ENCODE assay signal across 8 cellular contexts in the genomic region with DNA sequence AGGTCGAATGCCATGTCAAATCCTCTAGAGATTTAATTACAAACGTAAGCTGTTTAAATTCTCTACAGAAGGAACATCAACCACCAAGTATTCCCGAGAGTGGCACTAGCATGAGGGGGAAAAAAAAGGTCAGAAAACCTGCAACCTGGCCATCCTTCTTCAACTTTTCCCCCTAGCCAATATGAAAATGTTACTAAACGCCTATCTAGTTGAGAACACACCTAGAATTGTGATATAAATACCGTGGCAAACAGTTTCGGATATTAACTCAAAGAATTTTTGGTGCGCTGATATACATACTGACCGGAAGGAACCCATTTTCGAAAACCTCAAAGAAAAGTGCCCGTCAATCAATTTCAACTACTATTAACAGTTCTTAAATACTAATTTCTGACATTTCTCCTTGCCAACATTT. TPM values are rescaled to one million over a fixed set of nuclear protein-coding genes. Genes with fewer than 3 reads are reported as not detected.
A peak's percentile ranks its signal among the peaks of the same experiment; 100 is the strongest.
DNase-seq lines count a peak whose midpoint lies in the region; ATAC-seq, FAIRE-seq and TF ChIP-seq lines count a peak whose summit lies in the region.

No MANE protein-coding gene starts in this region.

- 2% methylated on average over 10 of the region's 10 CpGs for WGBS in K562 (ENCODE audit: insufficient coverage, low coverage, missing lambda C conversion rate)
- 4 to 5% methylated on average over 5 to 7 of the region's 10 CpGs for WGBS in mesodermal cell (ENCODE audit: insufficient coverage in 2 of 2), 2 experiments

- ATAC-seq in K562 = no peak

- peaks cover 53% of the 10 kb centered on the region for H4K20me1 ChIP-seq in K562 (replicated peaks; ENCODE audit: control insufficient read depth, insufficient read depth, low read length)

- intact Hi-C loops in K562 (cut with micrococcal nuclease) = loop anchor here (5.0 to 10.0 kb wide), 3 partner anchors 40 to 115 kb away; a partner anchor contains a TSS

- BruUV-seq in K562 (replicated peaks; lab: Mats Ljungman, UMichigan) = no TSS peak

- H3K4me3 ChIP-seq in ACC112 (ENCODE audit: low read depth, low read length) = peak overlapping the region; percentile 93
- peak overlapping the region; percentile 96 for H3K4me3 ChIP-seq in HUES48 (ENCODE audit: low read depth, low read length)
- peak overlapping the region; percentile 71 for H3K4me3 ChIP-seq in K562
- H3K4me3 ChIP-seq in mesodermal cell (ENCODE audit: extremely low read depth, insufficient read depth, low read length, poor library complexity, severe bottlenecking) = peak overlapping the region; percentile 98

- no peak for DNase-seq in K562 (ENCODE audit: extremely low read depth in 1 of 4, low spot score in 3 of 4)
- DNase-seq in NK-92 treated with Interleukin-12 subunit alpha and Interleukin-12 subunit beta, amount 100 ng/mL, for 24 hours (lab: John Stamatoyannopoulos, UW) = no peak
- DNase-seq in SK-N-DZ (ENCODE audit: low spot score) = no peak
- DNase-seq in NCI-H1436 treated with DMSO at 0.1 percent for 48 hours (lab: John Stamatoyannopoulos, UW) = no peak
- no peak for DNase-seq in dedifferentiated amniotic fluid mesenchymal stem cell (ENCODE audit: extremely low spot score)

- POLR2A ChIA-PET in K562 (lab: Yijun Ruan, JAX) = interaction anchor here (0.5 to 6.0 kb wide), 7 partner anchors 8 to 81 kb away, joined by 3 to 58 read pairs (median 5); no protein-coding TSS in a partner anchor

- no peak for FAIRE-seq in K562 (lab: Jason Lieb, UNC)

- no peak for TF ChIP-seq EP300 in K562 (IDR thresholded peaks at IDR 0.05; ENCODE audit: low read length)

- in situ Hi-C loops in K562 (cut with MboI) = no loop called here

- CTCF ChIA-PET in K562 (lab: Yijun Ruan, JAX; ENCODE audit: low intra/inter-chr PET ratio) = no interaction called here

- H3K27ac ChIP-seq in ACC112 (ENCODE audit: low read depth, low read length) (peak overlapping the region; percentile 77), HUES48 (ENCODE audit: low read depth, low read length) (no peak overlapping the region), K562 (ENCODE audit: extremely low read depth, low read depth, low read length) (peak overlapping the region; percentile 96), mesodermal cell (ENCODE audit: low read depth, low read length, severe bottlenecking) (peak overlapping the region; percentile 51)

- H2AFZ ChIP-seq in ACC112 (ENCODE audit: low read length, unreplicated experiment) (no peak overlapping the region), K562 (ENCODE audit: low read depth, low read length) (no peak overlapping the region)

- TF ChIP-seq CTCF in K562 (IDR thresholded peaks at IDR 0.05 in 2 of 3, conservative IDR thresholded peaks at IDR 0.05 in 1 of 3; ENCODE audit: insufficient read depth in 2 of 3, low read depth in 1 of 3, low read length in 3 of 3) = no peak

- no peaks in the 10 kb centered on the region for H3K9me1 ChIP-seq in K562 (ENCODE audit: control insufficient read depth, insufficient read depth, low read length)

- 0 out of 2 replicates have a peak, but pooled peaks have one; percentile 20 for TF ChIP-seq POLR2A in K562 (conservative IDR thresholded peaks at IDR 0.05)

- no peak for TF ChIP-seq RAD21 in K562 (CRISPR knock-in tag; conservative IDR thresholded peaks at IDR 0.05 in 1 of 2, IDR thresholded peaks at IDR 0.05 in 1 of 2)

- H3K9me3 ChIP-seq in HUES48 (ENCODE audit: control insufficient read depth, insufficient read depth, low read length) (no peaks in the 10 kb centered on the region), K562 (replicated peaks; ENCODE audit: control insufficient read depth, insufficient read depth, low read depth, low read length) (no peaks in the 10 kb centered on the region), mesodermal cell (ENCODE audit: control insufficient read depth, low read length) (no peaks in the 10 kb centered on the region)

- H3K79me2 ChIP-seq in ACC112 (ENCODE audit: control insufficient read depth, insufficient read depth, low read length, unreplicated experiment) (peaks cover 67% of the 10 kb centered on the region), K562 (ENCODE audit: control insufficient read depth, insufficient read depth, low read length) (peaks cover 71% of the 10 kb centered on the region)

- H3K4me1 ChIP-seq in ACC112 (ENCODE audit: control insufficient read depth, insufficient read depth, low read length, unreplicated experiment) = peaks cover 35% of the 10 kb centered on the region
- peaks cover 34% of the 10 kb centered on the region for H3K4me1 ChIP-seq in HUES48 (ENCODE audit: control insufficient read depth, insufficient read depth, low read length)
- H3K4me1 ChIP-seq in K562 (replicated peaks in 1 of 2; ENCODE audit: control insufficient read depth in 2 of 2, insufficient read depth in 2 of 2, low read length in 2 of 2) = peaks cover 16 to 24% of the 10 kb centered on the region in 2 experiments
- H3K4me1 ChIP-seq in mesodermal cell (ENCODE audit: control insufficient read depth, insufficient read depth, low read length, poor library complexity, severe bottlenecking) = peaks cover 34% of the 10 kb centered on the region

- peak overlapping the region; percentile 94 for H3K4me2 ChIP-seq in K562 (ENCODE audit: insufficient read depth, low read length)

- no peaks in the 10 kb centered on the region for H3K27me3 ChIP-seq in ACC112 (ENCODE audit: insufficient read depth, low read length)
- no peaks in the 10 kb centered on the region for H3K27me3 ChIP-seq in HUES48 (ENCODE audit: control insufficient read depth, insufficient read depth, low read length)
- H3K27me3 ChIP-seq in K562 (ENCODE audit: control insufficient read depth in 2 of 2, insufficient read depth in 2 of 2, low read length in 2 of 2) = no peaks in the 10 kb centered on the region

- peak overlapping the region; percentile 100 for H3K9ac ChIP-seq in HUES48 (ENCODE audit: low read depth, low read length)
- peak overlapping the region; percentile 80 to 98; a peak in 3 of 4 replicates for H3K9ac ChIP-seq in K562 (ENCODE audit: insufficient read depth in 1 of 2, low read depth in 2 of 2, low read length in 2 of 2)

- H3K36me3 ChIP-seq in ACC112 (ENCODE audit: insufficient read depth, low read length) = peaks cover 41% of the 10 kb centered on the region
- H3K36me3 ChIP-seq in HUES48 (ENCODE audit: control insufficient read depth, insufficient read depth, low read length) = peaks cover 63% of the 10 kb centered on the region
- H3K36me3 ChIP-seq in K562 (ENCODE audit: control insufficient read depth, insufficient read depth, low read length) = peaks cover 59% of the 10 kb centered on the region
- H3K36me3 ChIP-seq in mesodermal cell (ENCODE audit: control insufficient read depth, insufficient read depth, low read length) = peaks cover 57% of the 10 kb centered on the region

TF ChIP-seq in K562, 482 proteins besides CTCF, POLR2A, EP300 and RAD21 (continues in another document):
- no peak for TF ChIP-seq NFIC (IDR thresholded peaks at IDR 0.05)
- peak; percentile 66 for TF ChIP-seq RBFOX2 (IDR thresholded peaks at IDR 0.05; ENCODE audit: low read depth, low read length)

RNA-seq across cellular contexts. Expression of a gene that starts 1.8 kb away (rescaled TPM):
- total RNA-seq in K562 (2011; cell fraction: chromatin; rRNA removed; ENCODE audit: low replicate concordance) = 279 and 404 TPM in 2 replicates
- total RNA-seq in K562 (2011; cell fraction: nucleolus; rRNA removed) = 241 and 299 TPM in 2 replicates
- 371 and 436 TPM in 2 replicates for total RNA-seq in K562 (2011; cell fraction: nucleoplasm; rRNA removed)
- 957 and 1,143 TPM in 2 replicates for total RNA-seq in K562 (2014; rRNA removed)
- 1,233 and 1,451 TPM in 2 replicates for total RNA-seq in K562 (2014; rRNA removed; fragmentation: Illumina TruSeq; extraction: Trizol)
- total RNA-seq in K562 (2015; rRNA removed; fragmentation: Illumina TruSeq; extraction: Trizol) = 1,173 and 1,191 TPM in 2 replicates
- 795 and 814 TPM in 2 replicates for total RNA-seq in K562 (2021)
- polyA plus RNA-seq in K562 (2011; rRNA removed) = 1,168 and 1,525 TPM in 2 replicates
- polyA plus RNA-seq in K562 (2011; cell fraction: cytosol; rRNA removed) = 443 and 790 TPM in 2 replicates
- polyA plus RNA-seq in K562 (2011; cell fraction: nucleus; rRNA removed) = 357 and 429 TPM in 2 replicates
- polyA plus RNA-seq in K562 (2012) = 753 and 1,086 TPM in 2 replicates
- polyA plus RNA-seq in K562 (2014; fragmentation: Illumina TruSeq; extraction: Trizol) = 1,403 and 1,557 TPM in 2 replicates
- 1,000 to 10,000 TPM in 1 of 2 experiments, 100 to 1,000 TPM in 1; 679 to 1,238 TPM for polyA plus RNA-seq in K562 (2014; fragmentation: Nextera tagmentation; extraction: Ambion mirVana)
- 1,109 and 1,156 TPM in 2 replicates for polyA plus RNA-seq in K562 (2014; rRNA removed)
- 947 and 1,115 TPM in 2 replicates for polyA minus RNA-seq in K562 (2011; rRNA and poly(A)+ RNA removed)
- 289 and 374 TPM in 2 replicates for polyA minus RNA-seq in K562 (2011; cell fraction: cytosol; rRNA and poly(A)+ RNA removed)
- polyA minus RNA-seq in K562 (2011; cell fraction: nucleus; rRNA and poly(A)+ RNA removed) = 200 and 293 TPM in 2 replicates
- 666 TPM for polyA plus RNA-seq in mesodermal cell (2013, experiment 1 of 2)
- polyA plus RNA-seq in mesodermal cell (2013, experiment 2 of 2) = 685 TPM
- polyA plus RNA-seq in SK-N-DZ (2014; cell fraction: cytosol; rRNA removed) = 1,281 and 1,296 TPM in 2 replicates
- 564 and 789 TPM in 2 replicates for polyA plus RNA-seq in SK-N-DZ (2014; cell fraction: nucleus; rRNA removed)

RNA-seq across cellular contexts. Expression of a gene that starts 12.4 kb away (rescaled TPM):
- total RNA-seq in K562 (2011; cell fraction: chromatin; rRNA removed; ENCODE audit: low replicate concordance) = 1.3 and 1.5 TPM in 2 replicates
- 0.33 and 0.92 TPM in 2 replicates for total RNA-seq in K562 (2011; cell fraction: nucleolus; rRNA removed)
- 1.1 TPM in 2 replicates for total RNA-seq in K562 (2011; cell fraction: nucleoplasm; rRNA removed)
- total RNA-seq in K562 (2014; rRNA removed) (0.53 and 0.95 TPM in 2 replicates), K562 (2014; rRNA removed; fragmentation: Illumina TruSeq; extraction: Trizol) (0.61 and 0.76 TPM in 2 replicates), K562 (2015; rRNA removed; fragmentation: Illumina TruSeq; extraction: Trizol) (0.41 and 0.72 TPM in 2 replicates), K562 (2021) (0.31 and 0.47 TPM in 2 replicates)
- polyA plus RNA-seq in K562 (2011; rRNA removed) (0.56 and 0.80 TPM in 2 replicates), K562 (2014; fragmentation: Illumina TruSeq; extraction: Trizol) (0.33 and 0.86 TPM in 2 replicates), K562 (2014; fragmentation: Nextera tagmentation; extraction: Ambion mirVana) (under 1 TPM in 1 of 2 experiments, not detected in 1; 0.49 TPM), K562 (2014; rRNA removed) (0.31 and 0.57 TPM in 2 replicates)
- polyA plus RNA-seq in K562 (2011; cell fraction: cytosol; rRNA removed) = 0.09 and 0.38 TPM in 2 replicates
- polyA plus RNA-seq in K562 (2011; cell fraction: nucleus; rRNA removed) = 1.2 and 1.5 TPM in 2 replicates
- polyA plus RNA-seq in K562 (2012) = 0.39 and 0.62 TPM in 2 replicates
- 0.39 and 1.1 TPM in 2 replicates for polyA minus RNA-seq in K562 (2011; rRNA and poly(A)+ RNA removed)
- not detected in 2 replicates for polyA minus RNA-seq in K562 (2011; cell fraction: cytosol; rRNA and poly(A)+ RNA removed)
- polyA minus RNA-seq in K562 (2011; cell fraction: nucleus; rRNA and poly(A)+ RNA removed) = 0.22 and 0.27 TPM in 2 replicates
- polyA plus RNA-seq in mesodermal cell (2013, experiment 1 of 2) = not detected
- not detected for polyA plus RNA-seq in mesodermal cell (2013, experiment 2 of 2)
- 0.03 TPM in 1 of 2 replicates, not detected in the other for polyA plus RNA-seq in SK-N-DZ (2014; cell fraction: cytosol; rRNA removed)
- 0.16 TPM in 1 of 2 replicates, not detected in the other for polyA plus RNA-seq in SK-N-DZ (2014; cell fraction: nucleus; rRNA removed)
